ENCODE assay signal across 23 cellular contexts in genomic region chr16:88761143-88761534, GRCh38. TPM values are rescaled to one million over a fixed set of nuclear protein-coding genes. Genes with fewer than 3 reads are reported as not detected.
DNase-seq lines count a peak whose midpoint lies in the region; ATAC-seq and TF ChIP-seq lines count a peak whose summit lies in the region.
"Had no signal": no experiment of that assay in that cellular context is flagged by ENCODE, and none has a peak within 500 bp of the region (broad histone marks: within the 10 kb centered on the region; RNA-seq: fewer than 3 reads in every experiment).

No MANE protein-coding gene starts in this region.

- H3K9me3 Mint-ChIP-seq in naive thymus-derived CD4-positive, alpha-beta T cell, result no peaks in the 10 kb centered on the region
- H3K9me3 Mint-ChIP-seq: activated CD4-positive, alpha-beta memory T cell treated with anti-CD3 and anti-CD28 coated beads, Interleukin-2, amount 10 ng/mL, durations not matched to agents 7 days and 5 days; activated naive CD4-positive, alpha-beta T cell treated with anti-CD3 and anti-CD28 coated beads for 36 hours; stimulated activated naive CD8-positive, alpha-beta T cell treated with anti-CD3 and anti-CD28 coated beads, Interleukin-15, Interleukin-2, amounts not matched to agents 100 ng/mL and 50 ng/mL, for 24 hours had no signal

- H3K4me3 Mint-ChIP-seq in naive thymus-derived CD4-positive, alpha-beta T cell, result no peak overlapping the region
- H3K4me3 Mint-ChIP-seq: activated CD4-positive, alpha-beta memory T cell treated with anti-CD3 and anti-CD28 coated beads, Interleukin-2, amount 10 ng/mL, durations not matched to agents 7 days and 5 days; activated naive CD4-positive, alpha-beta T cell treated with anti-CD3 and anti-CD28 coated beads for 36 hours; stimulated activated naive CD8-positive, alpha-beta T cell treated with anti-CD3 and anti-CD28 coated beads, Interleukin-15, Interleukin-2, amounts not matched to agents 100 ng/mL and 50 ng/mL, for 24 hours had no signal

- H3K27me3 ChIP-seq in Panc1 (ENCODE audit: control insufficient read depth, insufficient read depth, low read length) (no peaks in the 10 kb centered on the region), esophagus muscularis mucosa (no peaks in the 10 kb centered on the region), prostate gland (replicated peaks; ENCODE audit: insufficient read depth) (no peaks in the 10 kb centered on the region)
- no peaks in the 10 kb centered on the region for H3K27me3 ChIP-seq in naive thymus-derived CD4-positive, alpha-beta T cell (ENCODE audit: control insufficient read depth in 2 of 2, insufficient read depth in 2 of 2, low read length in 2 of 2)
- H3K27me3 ChIP-seq: BE2C, ovary, vagina had no signal

- intact Hi-C loops in Panc1 (cut with micrococcal nuclease; ENCODE audit: unreplicated experiment), result no loop called here
- intact Hi-C loops in esophagus muscularis mucosa (cut with DNase I), result no loop called here
- intact Hi-C loops in prostate gland (cut with DNase I), result no loop called here
- intact Hi-C loops in naive thymus-derived CD4-positive, alpha-beta T cell (cut with micrococcal nuclease), result no loop called here

- H3K27me3 Mint-ChIP-seq in naive thymus-derived CD4-positive, alpha-beta T cell, result no peaks in the 10 kb centered on the region
- H3K27me3 Mint-ChIP-seq: activated CD4-positive, alpha-beta memory T cell treated with anti-CD3 and anti-CD28 coated beads, Interleukin-2, amount 10 ng/mL, durations not matched to agents 7 days and 5 days; stimulated activated naive CD8-positive, alpha-beta T cell treated with anti-CD3 and anti-CD28 coated beads, Interleukin-15, Interleukin-2, amounts not matched to agents 100 ng/mL and 50 ng/mL, for 24 hours had no signal

- peaks cover 0 to 6% (median 0%) of the 10 kb centered on the region in 5 donors for H3K36me3 Mint-ChIP-seq in naive thymus-derived CD4-positive, alpha-beta T cell

- H3K27ac ChIP-seq in C4-2B (peak overlapping the region; percentile 98), Panc1 (ENCODE audit: low read length) (peak overlapping the region; percentile 74; the same call in 1 of the 2 replicates), esophagus muscularis mucosa (replicated peaks in 1 of 4) (peak overlapping the region; percentile 91 to 94 (median 92)), prostate gland (peak overlapping the region; percentile 87 to 95)
- H3K27ac ChIP-seq in naive thymus-derived CD4-positive, alpha-beta T cell (ENCODE audit: low read depth, low read length), result no peak overlapping the region
- H3K27ac ChIP-seq: ovary, thoracic aorta had no signal

- no peak overlapping the region for H3K27ac Mint-ChIP-seq in naive thymus-derived CD4-positive, alpha-beta T cell
- H3K27ac Mint-ChIP-seq: activated CD4-positive, alpha-beta memory T cell treated with anti-CD3 and anti-CD28 coated beads, Interleukin-2, amount 10 ng/mL, durations not matched to agents 7 days and 5 days; activated naive CD4-positive, alpha-beta T cell treated with anti-CD3 and anti-CD28 coated beads for 36 hours; stimulated activated naive CD8-positive, alpha-beta T cell treated with anti-CD3 and anti-CD28 coated beads, Interleukin-15, Interleukin-2, amounts not matched to agents 100 ng/mL and 50 ng/mL, for 24 hours had no signal

- H3K4me1 Mint-ChIP-seq in naive thymus-derived CD4-positive, alpha-beta T cell, result peaks cover 8 to 23% (median 12%) of the 10 kb centered on the region in 7 donors

- no peak for DNase-seq in Panc1 (ENCODE audit: low read depth, low spot score)
- no peak for DNase-seq in esophagus muscularis mucosa (ENCODE audit: extremely low spot score)
- DNase-seq in prostate gland (ENCODE audit: low spot score), result no peak
- DNase-seq in NCI-H446 treated with DMSO at 0.1 percent for 48 hours (lab: John Stamatoyannopoulos, UW), result no peak
- DNase-seq in stimulated activated CD4-positive, alpha-beta T cell treated with anti-CD3 and anti-CD28 coated beads, Interleukin-2, amount 100 ng/mL, for 24 hours, result no peak
- no peak for DNase-seq in naive thymus-derived CD4-positive, alpha-beta T cell
- DNase-seq: activated CD4-positive, alpha-beta memory T cell treated with anti-CD3 and anti-CD28 coated beads, Interleukin-2, amount 10 ng/mL, durations not matched to agents 7 days and 5 days; activated CD4-positive, alpha-beta T cell treated with anti-CD3 and anti-CD28 coated beads for 1 hour; activated naive CD4-positive, alpha-beta T cell treated with anti-CD3 and anti-CD28 coated beads for 36 hours; BE2C; HCEC 1CT; hippocampal formation; NK-92 treated with Interleukin-12 subunit alpha and Interleukin-12 subunit beta, amount 100 ng/mL, for 24 hours; ovary; SHP77; stimulated activated CD4-positive, alpha-beta T cell treated with anti-CD3 and anti-CD28 coated beads, Interleukin-1b, Interleukin-23, amount 100 ng/mL, for 48 hours had no signal

- ATAC-seq in Panc1 (0 out of 2 replicates have a peak, but pooled peaks have one; percentile 3), HG03521 (IDR thresholded peaks at IDR 0.05; ENCODE audit: unreplicated experiment) (no peak)
- no peak for ATAC-seq in naive thymus-derived CD4-positive, alpha-beta T cell

- in situ Hi-C loops in Panc1 (cut with HindIII; ENCODE audit: low pct_unique_long_range_greater_than_20kb, low sequenced_read_pairs), result no loop called here

- POLR2A ChIA-PET in Panc1 (lab: Charles Lee), result no interaction called here
- POLR2A ChIA-PET in naive thymus-derived CD4-positive, alpha-beta T cell (lab: Charles Lee), result no interaction called here

- H3K4me1 ChIP-seq in Panc1 (ENCODE audit: control insufficient read depth, insufficient read depth, low read length) (peaks cover 76% of the 10 kb centered on the region), esophagus muscularis mucosa (peaks cover 41 to 97% (median 90%) of the 10 kb centered on the region in 4 donors), prostate gland (replicated peaks) (peaks cover 61% of the 10 kb centered on the region)
- H3K4me1 ChIP-seq in naive thymus-derived CD4-positive, alpha-beta T cell (ENCODE audit: control insufficient read depth in 2 of 2, insufficient read depth in 2 of 2, low read length in 2 of 2), result peaks cover 3 to 16% of the 10 kb centered on the region in 2 donors

- no peak for TF ChIP-seq EP300 in esophagus muscularis mucosa (IDR thresholded peaks at IDR 0.05)

- TF ChIP-seq CTCF in C4-2B (conservative IDR thresholded peaks at IDR 0.05) (no peak), Panc1 (IDR thresholded peaks at IDR 0.05) (no peak), esophagus muscularis mucosa (IDR thresholded peaks at IDR 0.05) (no peak), prostate gland (IDR thresholded peaks at IDR 0.05) (no peak)

- no peak overlapping the region for H3K4me3 ChIP-seq in Panc1 (ENCODE audit: low read depth in 2 of 2, low read length in 2 of 2)
- no peak overlapping the region for H3K4me3 ChIP-seq in esophagus muscularis mucosa
- H3K4me3 ChIP-seq in prostate gland, result no peak overlapping the region
- H3K4me3 ChIP-seq in naive thymus-derived CD4-positive, alpha-beta T cell (ENCODE audit: low read length), result no peak overlapping the region
- H3K4me3 ChIP-seq: lung, ovary, thoracic aorta, vagina had no signal

- WGBS in esophagus muscularis mucosa, result 90% methylated on average over 8 of the region's 11 CpGs
- 82% methylated on average over 11 of the region's 11 CpGs for WGBS in prostate gland

- no peaks in the 10 kb centered on the region for H3K9me3 ChIP-seq in Panc1 (ENCODE audit: control insufficient read depth, insufficient read depth, low read depth, low read length)
- no peaks in the 10 kb centered on the region for H3K9me3 ChIP-seq in esophagus muscularis mucosa
- H3K9me3 ChIP-seq in prostate gland, result no peaks in the 10 kb centered on the region
- no peaks in the 10 kb centered on the region for H3K9me3 ChIP-seq in naive thymus-derived CD4-positive, alpha-beta T cell (ENCODE audit: control insufficient read depth in 2 of 3, low read length in 3 of 3)
- H3K9me3 ChIP-seq: BE2C, ovary, thoracic aorta, vagina had no signal

- CTCF ChIA-PET in Panc1 (lab: Charles Lee), result interaction anchor here (0.6 kb wide), 1 partner anchor 13 kb away, joined by 4 read pairs; no protein-coding TSS in a partner anchor
- CTCF ChIA-PET in naive thymus-derived CD4-positive, alpha-beta T cell (lab: Charles Lee), result interaction anchor here (0.7 kb wide), 1 partner anchor 18 kb away, joined by 3 read pairs; no protein-coding TSS in a partner anchor

- no TSS peak for BruUV-seq in Panc1 (replicated peaks; lab: Mats Ljungman, UMichigan)

- no peaks in the 10 kb centered on the region for H3K36me3 ChIP-seq in Panc1 (ENCODE audit: control insufficient read depth, insufficient read depth, low read length)
- H3K36me3 ChIP-seq in esophagus muscularis mucosa, result peaks cover 0 to 11% (median 2%) of the 10 kb centered on the region in 4 donors
- H3K36me3 ChIP-seq in prostate gland, result no peaks in the 10 kb centered on the region
- H3K36me3 ChIP-seq in naive thymus-derived CD4-positive, alpha-beta T cell (ENCODE audit: control insufficient read depth in 2 of 3, insufficient read depth in 3 of 3, low read length in 3 of 3), result no peaks in the 10 kb centered on the region
- H3K36me3 ChIP-seq: BE2C, ovary, thoracic aorta, vagina had no signal

- TF ChIP-seq POLR2A in esophagus muscularis mucosa (IDR thresholded peaks at IDR 0.05; ENCODE audit: low read depth), result no peak
- no peak for TF ChIP-seq POLR2A in prostate gland (IDR thresholded peaks at IDR 0.05)

RNA-seq across cellular contexts. Expression of gene PIEZO1, which starts 23.9 kb away (rescaled TPM):
- total RNA-seq in Panc1 (2021; ENCODE audit: unreplicated experiment), result 175 TPM
- polyA plus RNA-seq in Panc1 (2012; ENCODE audit: insufficient read length), result 228 TPM
- 100 to 1,000 TPM; 140 to 298 (median 182) TPM for total RNA-seq in esophagus muscularis mucosa
- total RNA-seq in prostate gland, result 100 to 1,000 TPM; 156 to 202 TPM
- total RNA-seq in naive thymus-derived CD4-positive, alpha-beta T cell, result 100 to 1,000 TPM in 4 of 5 experiments, 10 to 100 TPM in 1; 84.5 to 237 (median 124) TPM
- polyA plus RNA-seq in naive thymus-derived CD4-positive, alpha-beta T cell, result 10 to 100 TPM in 1 of 2 donors, 1 to 10 TPM in 1; 3.6 to 12.2 TPM
- polyA plus RNA-seq: neural cell had no signal

RNA-seq across cellular contexts. Expression of gene CDT1, which starts 42.5 kb away (rescaled TPM):
- total RNA-seq in Panc1 (2021; ENCODE audit: unreplicated experiment) (39.9 TPM), esophagus muscularis mucosa (1 to 10 TPM in 1 of 4 donors, under 1 TPM in 2, not detected in 1; 0.17 to 1.4 (median 0.34) TPM), prostate gland (1 to 10 TPM; 4.3 to 7.6 TPM)
- 25.1 TPM for polyA plus RNA-seq in Panc1 (2012; ENCODE audit: insufficient read length)
- 10 to 100 TPM in 1 of 5 experiments, 1 to 10 TPM in 1, under 1 TPM in 2, not detected in 1; 0.35 to 79.2 (median 1.6) TPM for total RNA-seq in naive thymus-derived CD4-positive, alpha-beta T cell
- polyA plus RNA-seq in naive thymus-derived CD4-positive, alpha-beta T cell, result under 1 TPM; 0.09 to 0.19 TPM

RNA-seq across cellular contexts. Expression of gene APRT, which starts 50.6 kb away (rescaled TPM):
- total RNA-seq in Panc1 (2021; ENCODE audit: unreplicated experiment) (231 TPM), esophagus muscularis mucosa (100 to 1,000 TPM in 2 of 4 donors, 10 to 100 TPM in 2; 60.6 to 141 (median 98.6) TPM), prostate gland (100 to 1,000 TPM; 165 to 211 TPM)
- 326 TPM for polyA plus RNA-seq in Panc1 (2012; ENCODE audit: insufficient read length)
- 100 to 1,000 TPM; 134 to 178 (median 161) TPM for total RNA-seq in naive thymus-derived CD4-positive, alpha-beta T cell
- 100 to 1,000 TPM; 446 to 513 TPM for polyA plus RNA-seq in naive thymus-derived CD4-positive, alpha-beta T cell

RNA-seq across cellular contexts. Expression of gene CTU2, which starts 54.8 kb away (rescaled TPM):
- total RNA-seq in Panc1 (2021; ENCODE audit: unreplicated experiment), result 24.8 TPM
- 31.7 TPM for polyA plus RNA-seq in Panc1 (2012; ENCODE audit: insufficient read length)
- total RNA-seq in esophagus muscularis mucosa, result 10 to 100 TPM in 2 of 4 donors, 1 to 10 TPM in 2; 8.9 to 14.7 (median 10.3) TPM
- 10 to 100 TPM; 15.0 to 19.1 TPM for total RNA-seq in prostate gland
- 10 to 100 TPM; 26.0 to 43.3 (median 28.3) TPM for total RNA-seq in naive thymus-derived CD4-positive, alpha-beta T cell
- polyA plus RNA-seq in naive thymus-derived CD4-positive, alpha-beta T cell, result 10 to 100 TPM; 13.0 to 14.8 TPM

RNA-seq across cellular contexts. Expression of gene RNF166, which starts 54.9 kb away (rescaled TPM):
- total RNA-seq in Panc1 (2021; ENCODE audit: unreplicated experiment) (19.8 TPM), esophagus muscularis mucosa (10 to 100 TPM; 23.3 to 33.5 (median 27.5) TPM), prostate gland (10 to 100 TPM; 11.6 to 30.3 TPM)
- polyA plus RNA-seq in Panc1 (2012; ENCODE audit: insufficient read length), result 23.4 TPM
- total RNA-seq in naive thymus-derived CD4-positive, alpha-beta T cell, result 100 to 1,000 TPM in 4 of 5 experiments, 10 to 100 TPM in 1; 99.8 to 324 (median 133) TPM
- 10 to 100 TPM; 67.7 to 88.9 TPM for polyA plus RNA-seq in naive thymus-derived CD4-positive, alpha-beta T cell
